Comparison of ENCODE assay signal across 12 cellular contexts in genomic region chr1:151906324-151906645, GRCh38. TPM values are rescaled to one million over a fixed set of nuclear protein-coding genes. Genes with fewer than 3 reads are reported as not detected.
"Had no signal": no experiment of that assay in that cellular context is flagged by ENCODE, and none has a peak within 500 bp of the region (broad histone marks: within the 10 kb centered on the region; RNA-seq: fewer than 3 reads in every experiment).

No MANE protein-coding gene starts in this region.

RNA-seq across cellular contexts. Expression of gene THEM5, which starts 52.8 kb away (rescaled TPM):
- total RNA-seq: activated CD4-positive, alpha-beta T cell treated with anti-CD3 and anti-CD28 coated beads, Interleukin-2, amount 10 ng/mL, durations not matched to agents 24 days and 14 days; activated CD8-positive, alpha-beta memory T cell treated with anti-CD3 and anti-CD28 coated beads, Interleukin-2, amount 10 ng/mL, durations not matched to agents 7 days and 5 days; activated T-cell treated with anti-CD3 and anti-CD28 coated beads, Interleukin-2, amount 50 U/mL, for 4 hours; activated T-helper 2 cell treated with anti-CD3 and anti-CD28 coated beads, Interferon-gamma antibody, Interleukin-2, Interleukin-4, amounts not matched to agents 10 μg/mL and 5 μg/mL and 100 μg/mL, durations not matched to agents 14 hours and 24 hours and 36 hours; adrenal gland; chondrocyte; IMR-90; LHCN-M2; M059J; Peyer's patch; SJSA1; WTC11 had no signal
- polyA plus RNA-seq: adrenal gland, IMR-90 had no signal
